Comparison of ENCODE assay signal across 20 cellular contexts in genomic region chr1:160885080-160885479, GRCh38. TPM values are rescaled to one million over a fixed set of nuclear protein-coding genes. Genes with fewer than 3 reads are reported as not detected.
DNase-seq lines count a peak whose midpoint lies in the region; ATAC-seq, FAIRE-seq and TF ChIP-seq lines count a peak whose summit lies in the region.
"Had no signal": no experiment of that assay in that cellular context is flagged by ENCODE, and none has a peak within 500 bp of the region (broad histone marks: within the 10 kb centered on the region; RNA-seq: fewer than 3 reads in every experiment).

Gene ITLN1 (minus strand): TSS chr1:160885180. CDS start chr1:160884877, 303 bp downstream.

- H3K9ac ChIP-seq in MM.1S (ENCODE audit: low read length) (no peak within 1 kb of the TSS), K562 (ENCODE audit: insufficient read depth in 1 of 2, low read depth in 2 of 2, low read length in 2 of 2) (no peak within 1 kb of the TSS)

- H3K9me3 ChIP-seq in heart left ventricle, result no peaks in the 10 kb centered on the region
- H3K9me3 ChIP-seq in MM.1S (replicated peaks; ENCODE audit: insufficient read depth, low read length), result no peaks in the 10 kb centered on the region
- H3K9me3 ChIP-seq in K562 (replicated peaks; ENCODE audit: control insufficient read depth, insufficient read depth, low read depth, low read length), result no peaks in the 10 kb centered on the region
- H3K9me3 ChIP-seq: A549, MG63, SJSA1 had no signal

- in situ Hi-C loops in K562 (cut with MboI), result no loop called here

- H3K4me2 ChIP-seq in MM.1S (ENCODE audit: low read depth, low read length), result peak within 1 kb of the TSS; percentile 15; the same call in 1 of the 2 replicates
- no peak within 1 kb of the TSS for H3K4me2 ChIP-seq in K562 (ENCODE audit: insufficient read depth, low read length)
- H3K4me2 ChIP-seq: A549 had no signal

- WGBS in heart left ventricle, 4 donors, result 42 to 64% (median 53%) methylated on average over 5 of the region's 5 CpGs
- 1% methylated on average over 5 of the region's 5 CpGs for WGBS in K562 (ENCODE audit: insufficient coverage, low coverage, missing lambda C conversion rate)

- H3K27me3 ChIP-seq in heart left ventricle (peaks cover 0 to 3% (median 0%) of the 10 kb centered on the region in 9 donors), MM.1S (replicated peaks; ENCODE audit: insufficient read depth, low read length) (no peaks in the 10 kb centered on the region), K562 (ENCODE audit: control insufficient read depth in 2 of 2, insufficient read depth in 2 of 2, low read length in 2 of 2) (peaks cover 2 to 23% of the 10 kb centered on the region in 2 experiments; a peak in 3 of 5 replicates)
- H3K27me3 ChIP-seq: MG63 had no signal

- ATAC-seq in left ventricle myocardium superior (no peak), heart left ventricle (no peak), K562 (no peak)

- H3K4me1 Mint-ChIP-seq in type B pancreatic cell (ENCODE audit: unreplicated experiment), result no peaks in the 10 kb centered on the region

- H4K20me1 ChIP-seq in MM.1S (ENCODE audit: insufficient read depth, low read length), result no peaks in the 10 kb centered on the region
- H4K20me1 ChIP-seq in K562 (replicated peaks; ENCODE audit: control insufficient read depth, insufficient read depth, low read length), result no peaks in the 10 kb centered on the region

- H3K4me3 ChIP-seq in heart left ventricle (no peak within 1 kb of the TSS), MM.1S (ENCODE audit: low read length) (no peak within 1 kb of the TSS), K562 (no peak within 1 kb of the TSS)
- H3K4me3 ChIP-seq: A549, GM12878, MG63, SJSA1 had no signal

- intact Hi-C loops in left ventricle myocardium superior (cut with micrococcal nuclease) (no loop called here), heart left ventricle (cut with DNase I) (no loop called here), K562 (cut with micrococcal nuclease) (no loop called here)

- POLR2A ChIA-PET in K562 (lab: Yijun Ruan, JAX), result no interaction called here

- no peak within 1 kb of the TSS for H3K27ac Mint-ChIP-seq in type B pancreatic cell

- no peaks in the 10 kb centered on the region for H3F3A ChIP-seq in MM.1S (ENCODE audit: insufficient read depth, low read length)

- TF ChIP-seq POLR2A in heart left ventricle (IDR thresholded peaks at IDR 0.05), result no peak
- TF ChIP-seq POLR2A in K562 (conservative IDR thresholded peaks at IDR 0.05), result no peak

- DNase-seq in left ventricle myocardium superior (no peak), heart left ventricle (no peak), MM.1S (no peak), K562 (ENCODE audit: extremely low read depth in 1 of 4, low spot score in 3 of 4) (no peak), type B pancreatic cell (ENCODE audit: extremely low spot score, unreplicated experiment) (no peak), SIG-M5 treated with dmso at 0.1 percent for 504 hours (lab: John Stamatoyannopoulos, UW; ENCODE audit: unreplicated experiment) (no peak), NOMO-1 treated with dmso at 0.1 percent for 144 hours (lab: John Stamatoyannopoulos, UW; ENCODE audit: unreplicated experiment) (no peak), COLO668 (lab: John Stamatoyannopoulos, UW; ENCODE audit: unreplicated experiment) (no peak)
- DNase-seq: KBM-7, MG63, NCI-H1105, NCI-H187, NCI-H446 treated with DMSO at 0.1 percent for 48 hours, RPMI8226 had no signal

- no peak for TF ChIP-seq EP300 in K562 (IDR thresholded peaks at IDR 0.05; ENCODE audit: low read length)

- no peaks in the 10 kb centered on the region for H3K9me2 ChIP-seq in MM.1S (replicated peaks; ENCODE audit: insufficient read depth, low read length)

- no peak within 1 kb of the TSS for H3K27ac ChIP-seq in heart left ventricle
- no peak within 1 kb of the TSS for H3K27ac ChIP-seq in MM.1S (ENCODE audit: low read length)
- no peak within 1 kb of the TSS for H3K27ac ChIP-seq in K562 (ENCODE audit: extremely low read depth, low read depth, low read length)
- H3K27ac ChIP-seq: A549, C4-2B, SJSA1 had no signal

- H3K4me1 ChIP-seq in heart left ventricle (peaks cover 0 to 12% (median 0%) of the 10 kb centered on the region in 12 donors), MM.1S (ENCODE audit: low read length) (no peaks in the 10 kb centered on the region), K562 (replicated peaks in 1 of 2; ENCODE audit: control insufficient read depth in 2 of 2, insufficient read depth in 2 of 2, low read length in 2 of 2) (0 out of 5 replicates have a peak, but pooled peaks cover 3 to 4% of the 10 kb centered on the region in 2 experiments)
- H3K4me1 ChIP-seq: A549, SJSA1 had no signal

- no TSS peak for BruUV-seq in K562 (replicated peaks; lab: Mats Ljungman, UMichigan)

- TF ChIP-seq CTCF in heart left ventricle (IDR thresholded peaks at IDR 0.05), result no peak
- no peak for TF ChIP-seq CTCF in MM.1S (IDR thresholded peaks at IDR 0.05; ENCODE audit: low read length)
- TF ChIP-seq CTCF in K562 (IDR thresholded peaks at IDR 0.05 in 2 of 3, conservative IDR thresholded peaks at IDR 0.05 in 1 of 3; ENCODE audit: insufficient read depth in 2 of 3, low read depth in 1 of 3, low read length in 3 of 3), result no peak
- TF ChIP-seq CTCF in type B pancreatic cell (conservative IDR thresholded peaks at IDR 0.05), result no peak

- H3K36me3 Mint-ChIP-seq in type B pancreatic cell, result no peaks in the 10 kb centered on the region

- CTCF ChIA-PET in K562 (lab: Yijun Ruan, JAX; ENCODE audit: low intra/inter-chr PET ratio), result interaction anchor here (0.6 kb wide), 1 partner anchor 363 kb away, joined by 3 read pairs; no protein-coding TSS in a partner anchor

- H3K4me3 Mint-ChIP-seq in type B pancreatic cell, result no peak within 1 kb of the TSS

- H2AFZ ChIP-seq in MM.1S (ENCODE audit: low read length) (peak within 1 kb of the TSS; percentile 65), K562 (ENCODE audit: low read depth, low read length) (no peak within 1 kb of the TSS)

- TF ChIP-seq RAD21 in K562 (CRISPR knock-in tag; conservative IDR thresholded peaks at IDR 0.05 in 1 of 2, IDR thresholded peaks at IDR 0.05 in 1 of 2), result no peak

- H3K79me2 ChIP-seq in MM.1S (ENCODE audit: low read length), result no peaks in the 10 kb centered on the region
- H3K79me2 ChIP-seq in K562 (ENCODE audit: control insufficient read depth, insufficient read depth, low read length), result no peaks in the 10 kb centered on the region

- H3K36me3 ChIP-seq in heart left ventricle (no peaks in the 10 kb centered on the region), MM.1S (replicated peaks; ENCODE audit: insufficient read depth, low read length) (no peaks in the 10 kb centered on the region), K562 (ENCODE audit: control insufficient read depth, insufficient read depth, low read length) (no peaks in the 10 kb centered on the region)
- H3K36me3 ChIP-seq: MG63, SJSA1 had no signal

- no peaks in the 10 kb centered on the region for H3K27me3 Mint-ChIP-seq in type B pancreatic cell

- FAIRE-seq in K562 (lab: Jason Lieb, UNC), result no peak
- FAIRE-seq: A549, GM12878 had no signal

- H3K9me1 ChIP-seq in K562 (ENCODE audit: control insufficient read depth, insufficient read depth, low read length), result no peaks in the 10 kb centered on the region

- H3K9me3 Mint-ChIP-seq in type B pancreatic cell, result no peaks in the 10 kb centered on the region

TF ChIP-seq in K562, 482 proteins besides CTCF, POLR2A, EP300 and RAD21:
- TF ChIP-seq GTF2A2 (tag; IDR thresholded peaks at IDR 0.05) (no peak), FOXA3 (CRISPR knock-in tag; conservative IDR thresholded peaks at IDR 0.05 in 1 of 2, IDR thresholded peaks at IDR 0.05 in 1 of 2) (no peak), NFIC (IDR thresholded peaks at IDR 0.05) (peak; percentile 36), KDM2B (CRISPR knock-in tag; IDR thresholded peaks at IDR 0.05) (no peak)
TF ChIP-seq in K562: peak in this region for 1.

RNA-seq across cellular contexts. Expression of gene ITLN1, which starts in this region (rescaled TPM):
- total RNA-seq in left ventricle myocardium superior (65.8 TPM), heart left ventricle (1,000 to 10,000 TPM in 1 of 9 donors, 10 to 100 TPM in 1, 1 to 10 TPM in 3, under 1 TPM in 2, not detected in 2; 0.35 to 2,168 (median 2.6) TPM), K562 (2014; rRNA removed) (not detected in 2 replicates), K562 (2014; rRNA removed; fragmentation: Illumina TruSeq; extraction: Trizol) (not detected in 2 replicates), K562 (2015; rRNA removed; fragmentation: Illumina TruSeq; extraction: Trizol) (not detected in 2 replicates), K562 (2021) (not detected in 2 replicates), type B pancreatic cell (ENCODE audit: low replicate concordance) (23.1 and 59.8 TPM in 2 replicates)
- polyA plus RNA-seq in heart left ventricle (1 to 10 TPM in 1 of 2 donors, under 1 TPM in 1; 0.62 to 2.1 TPM), K562 (2011; rRNA removed) (not detected in 2 replicates), K562 (2014; fragmentation: Illumina TruSeq; extraction: Trizol) (not detected in 2 replicates), K562 (2014; fragmentation: Nextera tagmentation; extraction: Ambion mirVana) (not detected), K562 (2014; rRNA removed) (not detected in 2 replicates)
- not detected in 2 replicates for total RNA-seq in K562 (2011; cell fraction: chromatin; rRNA removed; ENCODE audit: low replicate concordance)
- not detected in 2 replicates for total RNA-seq in K562 (2011; cell fraction: nucleolus; rRNA removed)
- total RNA-seq in K562 (2011; cell fraction: nucleoplasm; rRNA removed), result not detected in 2 replicates
- polyA plus RNA-seq in K562 (2011; cell fraction: cytosol; rRNA removed), result not detected in 2 replicates
- not detected in 2 replicates for polyA plus RNA-seq in K562 (2011; cell fraction: nucleus; rRNA removed)
- not detected in 2 replicates for polyA plus RNA-seq in K562 (2012)
- not detected in 2 replicates for polyA minus RNA-seq in K562 (2011; rRNA and poly(A)+ RNA removed)
- not detected in 2 replicates for polyA minus RNA-seq in K562 (2011; cell fraction: cytosol; rRNA and poly(A)+ RNA removed)
- polyA minus RNA-seq in K562 (2011; cell fraction: nucleus; rRNA and poly(A)+ RNA removed), result not detected in 2 replicates
- total RNA-seq: Calu3, G401, GM12878, SJSA1 had no signal
- polyA plus RNA-seq: A549, GM12878 had no signal
